In the genomic region with DNA sequence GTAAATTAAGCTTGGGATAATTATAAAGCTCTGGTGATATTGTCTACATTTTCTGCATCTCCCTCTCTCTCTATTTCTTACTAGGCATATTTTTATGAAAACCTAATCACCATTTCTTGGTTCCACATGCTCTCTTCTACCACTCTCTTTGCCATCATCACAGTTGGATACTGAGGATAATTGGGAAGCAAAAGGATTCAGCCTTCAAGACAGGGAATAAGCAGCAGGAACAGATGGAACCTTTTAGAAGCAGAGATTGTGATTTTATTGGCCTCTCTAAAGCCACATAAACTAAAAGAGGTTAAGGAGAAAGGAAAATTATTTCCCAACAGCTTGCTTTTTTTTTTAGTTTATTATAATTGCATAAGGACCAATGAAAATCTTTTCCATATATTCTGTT, we compare ENCODE assay signal across 19 cellular contexts.
A peak's percentile ranks its signal among the peaks of the same experiment; 100 is the strongest.
DNase-seq lines count a peak whose midpoint lies in the region; ATAC-seq and TF ChIP-seq lines count a peak whose summit lies in the region.
"Had no signal": no experiment of that assay in that cellular context is flagged by ENCODE, and none has a peak within 500 bp of the region (broad histone marks: within the 10 kb centered on the region; RNA-seq: fewer than 3 reads in every experiment).

No MANE protein-coding gene starts in this region.

- no peak for TF ChIP-seq POLR2A in upper lobe of left lung (IDR thresholded peaks at IDR 0.05)

- no peaks in the 10 kb centered on the region for H3K36me3 ChIP-seq in SK-N-MC (ENCODE audit: insufficient read depth, low read length)
- no peaks in the 10 kb centered on the region for H3K36me3 ChIP-seq in neural cell (ENCODE audit: insufficient read depth, low read length)
- no peaks in the 10 kb centered on the region for H3K36me3 ChIP-seq in upper lobe of left lung
- no peaks in the 10 kb centered on the region for H3K36me3 ChIP-seq in mesendoderm (ENCODE audit: control insufficient read depth, insufficient read depth, low read length)
- H3K36me3 ChIP-seq: BE2C had no signal

- no peak overlapping the region for H2BK15ac ChIP-seq in mesendoderm (replicated peaks; ENCODE audit: low read depth)

- no peak overlapping the region for H2BK5ac ChIP-seq in mesendoderm (ENCODE audit: low read length)

- no peak overlapping the region for H4K5ac ChIP-seq in mesendoderm (ENCODE audit: low read length)

- H3K79me1 ChIP-seq in mesendoderm (ENCODE audit: low read length) = no peaks in the 10 kb centered on the region

- no peak overlapping the region for H3K4ac ChIP-seq in mesendoderm (ENCODE audit: low read depth, low read length)

- H3K9me2 ChIP-seq in neural cell (ENCODE audit: insufficient read depth, low read length) = no peaks in the 10 kb centered on the region

- H3K18ac ChIP-seq in mesendoderm (ENCODE audit: low read length) = no peak overlapping the region

- no peak for TF ChIP-seq CTCF in neural cell (IDR thresholded peaks at IDR 0.05; ENCODE audit: poor library complexity, severe bottlenecking)
- no peak for TF ChIP-seq CTCF in upper lobe of left lung (IDR thresholded peaks at IDR 0.05)

- H3K27me3 ChIP-seq in neural cell (ENCODE audit: insufficient read depth, low read depth, low read length) (no peaks in the 10 kb centered on the region), upper lobe of left lung (no peaks in the 10 kb centered on the region), mesendoderm (ENCODE audit: insufficient read depth, low read length, poor library complexity) (no peaks in the 10 kb centered on the region)
- H3K27me3 ChIP-seq: BE2C had no signal

- peaks cover 4% of the 10 kb centered on the region for H3F3A ChIP-seq in neural cell (ENCODE audit: insufficient read depth, low read length, poor library complexity, severe bottlenecking)

- no peak overlapping the region for H3K56ac ChIP-seq in mesendoderm (ENCODE audit: low read length)

- ATAC-seq in upper lobe of left lung (ENCODE audit: low FRiP score in 2 of 2) = no peak
- ATAC-seq: HCT116 had no signal

- no peaks in the 10 kb centered on the region for H4K20me1 ChIP-seq in neural cell (ENCODE audit: insufficient read depth)

- H3K79me2 ChIP-seq in neural cell (replicated peaks; ENCODE audit: insufficient read depth, low read length) (no peaks in the 10 kb centered on the region), mesendoderm (ENCODE audit: control insufficient read depth, insufficient read depth, low read length) (no peaks in the 10 kb centered on the region)

- TF ChIP-seq RAD21 in neural cell (conservative IDR thresholded peaks at IDR 0.05) = no peak

- H3K9ac ChIP-seq in SK-N-MC (ENCODE audit: insufficient read length) (no peak overlapping the region), neural cell (ENCODE audit: low read length) (no peak overlapping the region), mesendoderm (ENCODE audit: low read length) (no peak overlapping the region)

- no peak overlapping the region for H3K23ac ChIP-seq in mesendoderm (ENCODE audit: low read length)

- H2BK120ac ChIP-seq in mesendoderm (ENCODE audit: low read depth, low read length) = no peak overlapping the region

- no peak overlapping the region for H2AFZ ChIP-seq in neural cell (ENCODE audit: low read depth, low read length)

- H3K9me3 ChIP-seq in SK-N-MC (ENCODE audit: low read depth, low read length) (no peaks in the 10 kb centered on the region), neural cell (ENCODE audit: low read length) (no peaks in the 10 kb centered on the region), upper lobe of left lung (no peaks in the 10 kb centered on the region)
- H3K9me3 ChIP-seq: BE2C had no signal

- no peak overlapping the region for H2AK5ac ChIP-seq in mesendoderm (ENCODE audit: low read length)

- H4K8ac ChIP-seq in mesendoderm (ENCODE audit: low read depth, low read length) = no peak overlapping the region

- TF ChIP-seq EP300 in neural cell (conservative IDR thresholded peaks at IDR 0.05; ENCODE audit: poor library complexity, severe bottlenecking) (no peak), upper lobe of left lung (IDR thresholded peaks at IDR 0.05) (no peak)

- H3K4me1 ChIP-seq in upper lobe of left lung (no peaks in the 10 kb centered on the region), mesendoderm (ENCODE audit: control insufficient read depth, low read depth, low read length) (no peaks in the 10 kb centered on the region)
- H3K4me1 ChIP-seq: BE2C had no signal

- H3K27ac ChIP-seq in SK-N-MC = no peak overlapping the region; the same call in 1 of the 2 replicates
- peak overlapping the region; percentile 46 for H3K27ac ChIP-seq in neural cell (ENCODE audit: low read length)
- H3K27ac ChIP-seq in upper lobe of left lung = no peak overlapping the region
- H3K27ac ChIP-seq in mesendoderm (ENCODE audit: low read depth, low read length) = no peak overlapping the region
- H3K27ac ChIP-seq: HL-60 had no signal

- peak; percentile 4 for DNase-seq in NCI-H2171 treated with DMSO at 0.1 percent for 48 hours (lab: John Stamatoyannopoulos, UW)
- no peak for DNase-seq in NCI-H2171 (lab: John Stamatoyannopoulos, UW)
- peak; percentile 47 for DNase-seq in SK-N-MC (ENCODE audit: low read depth, low spot score)
- no peak for DNase-seq in upper lobe of left lung
- DNase-seq in mesendoderm = no peak
- DNase-seq: ACHN; BE2C; CD4-positive, CD25-positive, alpha-beta regulatory T cell; CD8-positive, alpha-beta memory T cell; COR-L47; DMS153; DMS79; GF-D8; GOT3; H7; HFFc6 had no signal

- H3K4me3 ChIP-seq in SK-N-MC = no peak overlapping the region
- H3K4me3 ChIP-seq in neural cell (ENCODE audit: low read length) = no peak overlapping the region
- H3K4me3 ChIP-seq in upper lobe of left lung = no peak overlapping the region
- no peak overlapping the region for H3K4me3 ChIP-seq in mesendoderm (ENCODE audit: low read length)

- H3K4me2 ChIP-seq in neural cell (ENCODE audit: low read length) = no peak overlapping the region
- H3K4me2 ChIP-seq in mesendoderm (ENCODE audit: low read length) = no peak overlapping the region

TF ChIP-seq in neural cell, 6 proteins besides CTCF, POLR2A, EP300 and RAD21:
- no peak for TF ChIP-seq EZH2 (IDR thresholded peaks at IDR 0.05; ENCODE audit: borderline replicate concordance, insufficient read depth, low read length, poor library complexity, severe bottlenecking)
- no peak for TF ChIP-seq MXI1 (conservative IDR thresholded peaks at IDR 0.05; ENCODE audit: poor library complexity, severe bottlenecking)
- no peak for TF ChIP-seq SMC3 (conservative IDR thresholded peaks at IDR 0.05; ENCODE audit: poor library complexity)
- no peak for TF ChIP-seq TAF1 (IDR thresholded peaks at IDR 0.05; ENCODE audit: low read depth)
- peak; percentile 83 for TF ChIP-seq POLR2AphosphoS5 (IDR thresholded peaks at IDR 0.05)
- TF ChIP-seq, protein P1, sequence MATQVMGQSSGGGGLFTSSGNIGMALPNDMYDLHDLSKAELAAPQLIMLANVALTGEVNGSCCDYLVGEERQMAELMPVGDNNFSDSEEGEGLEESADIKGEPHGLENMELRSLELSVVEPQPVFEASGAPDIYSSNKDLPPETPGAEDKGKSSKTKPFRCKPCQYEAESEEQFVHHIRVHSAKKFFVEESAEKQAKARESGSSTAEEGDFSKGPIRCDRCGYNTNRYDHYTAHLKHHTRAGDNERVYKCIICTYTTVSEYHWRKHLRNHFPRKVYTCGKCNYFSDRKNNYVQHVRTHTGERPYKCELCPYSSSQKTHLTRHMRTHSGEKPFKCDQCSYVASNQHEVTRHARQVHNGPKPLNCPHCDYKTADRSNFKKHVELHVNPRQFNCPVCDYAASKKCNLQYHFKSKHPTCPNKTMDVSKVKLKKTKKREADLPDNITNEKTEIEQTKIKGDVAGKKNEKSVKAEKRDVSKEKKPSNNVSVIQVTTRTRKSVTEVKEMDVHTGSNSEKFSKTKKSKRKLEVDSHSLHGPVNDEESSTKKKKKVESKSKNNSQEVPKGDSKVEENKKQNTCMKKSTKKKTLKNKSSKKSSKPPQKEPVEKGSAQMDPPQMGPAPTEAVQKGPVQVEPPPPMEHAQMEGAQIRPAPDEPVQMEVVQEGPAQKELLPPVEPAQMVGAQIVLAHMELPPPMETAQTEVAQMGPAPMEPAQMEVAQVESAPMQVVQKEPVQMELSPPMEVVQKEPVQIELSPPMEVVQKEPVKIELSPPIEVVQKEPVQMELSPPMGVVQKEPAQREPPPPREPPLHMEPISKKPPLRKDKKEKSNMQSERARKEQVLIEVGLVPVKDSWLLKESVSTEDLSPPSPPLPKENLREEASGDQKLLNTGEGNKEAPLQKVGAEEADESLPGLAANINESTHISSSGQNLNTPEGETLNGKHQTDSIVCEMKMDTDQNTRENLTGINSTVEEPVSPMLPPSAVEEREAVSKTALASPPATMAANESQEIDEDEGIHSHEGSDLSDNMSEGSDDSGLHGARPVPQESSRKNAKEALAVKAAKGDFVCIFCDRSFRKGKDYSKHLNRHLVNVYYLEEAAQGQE (IDR thresholded peaks at IDR 0.05; ENCODE audit: borderline replicate concordance) = peak; percentile 99

Comparison
In these comparisons a context has a peak if more than half of its experiments do, and no peak if none do; other contexts are left out.
1. DNase-seq: peak in NCI-H2171 treated with DMSO at 0.1 percent for 48 hours (single experiment) and SK-N-MC (single experiment); none in NCI-H2171 (single experiment), upper lobe of left lung (0 of 2) and mesendoderm (single experiment).